ENCODE assay signal across 25 cellular contexts in genomic region chr14:99616832-99617488, GRCh38. TPM values are rescaled to one million over a fixed set of nuclear protein-coding genes. Genes with fewer than 3 reads are reported as not detected.
"Had no signal": no experiment of that assay in that cellular context is flagged by ENCODE, and none has a peak within 500 bp of the region (broad histone marks: within the 10 kb centered on the region; RNA-seq: fewer than 3 reads in every experiment).

No MANE protein-coding gene starts in this region.

- H3K36me3 ChIP-seq: adrenal gland, ascending aorta, left lung, ovary, suprapubic skin, tibial nerve, uterus had no signal

- H3K9me3 ChIP-seq: adrenal gland, ascending aorta, left lung, ovary, psoas muscle, suprapubic skin, tibial nerve, uterus had no signal

- H3K27ac ChIP-seq: adrenal gland, ascending aorta, left lung, ovary, psoas muscle, suprapubic skin, tibial nerve had no signal

- H3K36me3 Mint-ChIP-seq: activated naive CD8-positive, alpha-beta T cell; naive thymus-derived CD8-positive, alpha-beta T cell; stimulated activated effector memory CD8-positive, alpha-beta T cell treated with anti-CD3 and anti-CD28 coated beads, Interleukin-12 subunit alpha, Interleukin-12 subunit beta, amount 100 ng/mL, for 72 hours had no signal

- H3K4me3 ChIP-seq: adrenal gland, ascending aorta, left lung, lung, ovary, psoas muscle, skin epidermis, suprapubic skin, tibial nerve, uterus had no signal

- H3K27ac Mint-ChIP-seq: activated naive CD8-positive, alpha-beta T cell; activated T-helper 2 cell treated with anti-CD3 and anti-CD28 coated beads, Interferon-gamma antibody, Interleukin-2, Interleukin-4, amounts not matched to agents 10 μg/mL and 5 μg/mL and 100 μg/mL, durations not matched to agents 14 hours and 24 hours and 36 hours; naive thymus-derived CD8-positive, alpha-beta T cell; stimulated activated effector memory CD8-positive, alpha-beta T cell treated with anti-CD3 and anti-CD28 coated beads, Interleukin-12 subunit alpha, Interleukin-12 subunit beta, amount 100 ng/mL, for 72 hours; stimulated activated naive CD8-positive, alpha-beta T cell treated with anti-CD3 and anti-CD28 coated beads, Interleukin-15, amount 100 ng/mL, for 72 hours had no signal

- H3K4me3 Mint-ChIP-seq: activated naive CD8-positive, alpha-beta T cell; activated T-cell treated with anti-CD3 and anti-CD28 coated beads, Interleukin-2, amount 50 U/mL, for 4 hours; naive thymus-derived CD8-positive, alpha-beta T cell; stimulated activated effector memory CD8-positive, alpha-beta T cell treated with anti-CD3 and anti-CD28 coated beads, Interleukin-12 subunit alpha, Interleukin-12 subunit beta, amount 100 ng/mL, for 72 hours; stimulated activated naive CD8-positive, alpha-beta T cell treated with anti-CD3 and anti-CD28 coated beads, Interleukin-15, amount 100 ng/mL, for 72 hours had no signal

- DNase-seq: activated CD4-positive, alpha-beta T cell treated with anti-CD3 and anti-CD28 coated beads, Interleukin-2, amount 50 U/mL, for 48 hours; activated CD8-positive, alpha-beta memory T cell treated with anti-CD3 and anti-CD28 coated beads, Interleukin-2, amount 50 U/mL, for 48 hours; activated naive CD4-positive, alpha-beta T cell; activated T-cell treated with anti-CD3 and anti-CD28 coated beads, Interleukin-2, amount 50 U/mL, for 4 hours; adrenal gland; central memory CD4-positive, alpha-beta T cell; effector memory CD4-positive, alpha-beta T cell; left lung; naive thymus-derived CD8-positive, alpha-beta T cell; ovary; psoas muscle; right cardiac atrium; stimulated activated CD4-positive, alpha-beta T cell treated with anti-CD3 and anti-CD28 coated beads, Interleukin-2, amount 100 ng/mL, for 24 hours; stimulated activated naive CD8-positive, alpha-beta T cell treated with anti-CD3 and anti-CD28 coated beads, Interleukin-15, amount 100 ng/mL, for 72 hours; T-helper 1 cell; uterus had no signal

- H3K27me3 ChIP-seq: adrenal gland, ascending aorta, ovary, suprapubic skin, uterus had no signal

- H3K4me1 Mint-ChIP-seq: stimulated activated effector memory CD8-positive, alpha-beta T cell treated with anti-CD3 and anti-CD28 coated beads, Interleukin-12 subunit alpha, Interleukin-12 subunit beta, amount 100 ng/mL, for 72 hours; stimulated activated naive CD8-positive, alpha-beta T cell treated with anti-CD3 and anti-CD28 coated beads, Interleukin-15, amount 100 ng/mL, for 72 hours had no signal

- H3K9me3 Mint-ChIP-seq: activated T-cell treated with anti-CD3 and anti-CD28 coated beads, Interleukin-2, amount 50 U/mL, for 4 hours; activated T-helper 2 cell treated with anti-CD3 and anti-CD28 coated beads, Interferon-gamma antibody, Interleukin-2, Interleukin-4, amounts not matched to agents 10 μg/mL and 5 μg/mL and 100 μg/mL, durations not matched to agents 14 hours and 24 hours and 36 hours; naive thymus-derived CD8-positive, alpha-beta T cell; stimulated activated effector memory CD8-positive, alpha-beta T cell treated with anti-CD3 and anti-CD28 coated beads, Interleukin-12 subunit alpha, Interleukin-12 subunit beta, amount 100 ng/mL, for 72 hours; stimulated activated naive CD8-positive, alpha-beta T cell treated with anti-CD3 and anti-CD28 coated beads, Interleukin-15, amount 100 ng/mL, for 72 hours had no signal

- H3K4me1 ChIP-seq: ascending aorta, psoas muscle, uterus had no signal

RNA-seq across cellular contexts. Expression of gene HHIPL1, which starts 28.0 kb away (rescaled TPM):
- total RNA-seq: activated CD8-positive, alpha-beta memory T cell treated with anti-CD3 and anti-CD28 coated beads for 36 hours; activated T-cell treated with anti-CD3 and anti-CD28 coated beads, Interleukin-2, amount 50 U/mL, for 4 hours; activated T-helper 2 cell treated with anti-CD3 and anti-CD28 coated beads, Interferon-gamma antibody, Interleukin-2, Interleukin-4, amounts not matched to agents 10 μg/mL and 5 μg/mL and 100 μg/mL, durations not matched to agents 14 hours and 24 hours and 36 hours had no signal
